11 cellular contexts compared by ENCODE assay signal in genomic region chr15:31349233-31350141, GRCh38. TPM values are rescaled to one million over a fixed set of nuclear protein-coding genes. Genes with fewer than 3 reads are reported as not detected.
A peak's percentile ranks its signal among the peaks of the same experiment; 100 is the strongest.
DNase-seq lines count a peak whose midpoint lies in the region; ATAC-seq and TF ChIP-seq lines count a peak whose summit lies in the region.
"Had no signal": no experiment of that assay in that cellular context is flagged by ENCODE, and none has a peak within 500 bp of the region (broad histone marks: within the 10 kb centered on the region; RNA-seq: fewer than 3 reads in every experiment).

No MANE protein-coding gene starts in this region.

- H3K27ac ChIP-seq in CD8-positive, alpha-beta T cell (ENCODE audit: low read depth, low read length): peak overlapping the region; percentile 70
- H3K27ac ChIP-seq in Peyer's patch (peak overlapping the region in 3 of 4 donors; percentile 4 to 89 (median 4)), esophagus squamous epithelium (peak overlapping the region in 3 of 4 donors; percentile 25 to 48 (median 30)), gastrocnemius medialis (peak overlapping the region; percentile 95 to 100 (median 97))

- H3K4me1 Mint-ChIP-seq in CD8-positive, alpha-beta T cell (ENCODE audit: low read depth): peaks cover 96% of the 10 kb centered on the region
- H3K4me1 Mint-ChIP-seq in endothelial cell (ENCODE audit: unreplicated experiment): peaks cover 21% of the 10 kb centered on the region

- TF ChIP-seq CTCF in CD8-positive, alpha-beta T cell (IDR thresholded peaks at IDR 0.05): no peak
- TF ChIP-seq CTCF in Peyer's patch (IDR thresholded peaks at IDR 0.05): no peak
- TF ChIP-seq CTCF in esophagus squamous epithelium (IDR thresholded peaks at IDR 0.05): no peak
- TF ChIP-seq CTCF in gastrocnemius medialis (IDR thresholded peaks at IDR 0.05 in 4 of 5, conservative IDR thresholded peaks at IDR 0.05 in 1 of 5): peak in 1 of 5 experiments; percentile 33
- TF ChIP-seq CTCF in endothelial cell (IDR thresholded peaks at IDR 0.05; ENCODE audit: unreplicated experiment): no peak

- TF ChIP-seq POLR2A in Peyer's patch (IDR thresholded peaks at IDR 0.05) (no peak), esophagus squamous epithelium (IDR thresholded peaks at IDR 0.05) (no peak), gastrocnemius medialis (IDR thresholded peaks at IDR 0.05) (peak; percentile 65 to 75)

- H3K9me3 Mint-ChIP-seq in CD8-positive, alpha-beta T cell: no peaks in the 10 kb centered on the region
- no peaks in the 10 kb centered on the region for H3K9me3 Mint-ChIP-seq in endothelial cell (ENCODE audit: unreplicated experiment)

- H3K9me3 ChIP-seq in CD8-positive, alpha-beta T cell (ENCODE audit: low read length): no peaks in the 10 kb centered on the region
- H3K9me3 ChIP-seq in Peyer's patch: no peaks in the 10 kb centered on the region
- no peaks in the 10 kb centered on the region for H3K9me3 ChIP-seq in esophagus squamous epithelium
- H3K9me3 ChIP-seq in gastrocnemius medialis: no peaks in the 10 kb centered on the region
- H3K9me3 ChIP-seq: HAP-1 had no signal

- intact Hi-C loops in CD8-positive, alpha-beta T cell (cut with DNase I, micrococcal nuclease): loop anchor here (5.0 kb wide), 4 partner anchors 88 to 147 kb away; no protein-coding TSS in a partner anchor
- intact Hi-C loops in esophagus squamous epithelium (cut with DNase I) (no loop called here), gastrocnemius medialis (cut with DNase I; ENCODE audit: low total_unique reads) (loop anchor here (1.0 to 2.0 kb wide), 3 partner anchors 17 to 48 kb away; partner anchors contain the start of gene KLF13)

- peaks cover 99% of the 10 kb centered on the region for H3K4me1 ChIP-seq in CD8-positive, alpha-beta T cell (ENCODE audit: insufficient read depth, low read length)
- peaks cover 35 to 97% (median 69%) of the 10 kb centered on the region in 4 donors for H3K4me1 ChIP-seq in Peyer's patch
- peaks cover 32 to 100% (median 82%) of the 10 kb centered on the region in 3 donors for H3K4me1 ChIP-seq in esophagus squamous epithelium
- peaks cover 100% of the 10 kb centered on the region in 2 donors for H3K4me1 ChIP-seq in gastrocnemius medialis

- DNase-seq in CD8-positive, alpha-beta T cell: no peak
- DNase-seq in Peyer's patch: no peak
- DNase-seq in esophagus squamous epithelium (lab: John Stamatoyannopoulos, UW): no peak
- peak; percentile 86 to 97 for DNase-seq in gastrocnemius medialis
- no peak for DNase-seq in H7
- DNase-seq in endothelial cell (ENCODE audit: low spot score): no peak
- DNase-seq: erythroblast; NCI-H1694; stimulated activated CD4-positive, alpha-beta T cell treated with anti-CD3 and anti-CD28 coated beads, Interleukin-12 subunit alpha, Interleukin-12 subunit beta, amount 100 ng/mL, for 4 hours had no signal

- 80% methylated on average over 3 to 7 of the region's 13 CpGs for WGBS in esophagus squamous epithelium, 2 donors

- peak overlapping the region; percentile 4 for H3K4me3 ChIP-seq in CD8-positive, alpha-beta T cell (ENCODE audit: low read depth, low read length)
- H3K4me3 ChIP-seq in Peyer's patch (no peak overlapping the region), esophagus squamous epithelium (no peak overlapping the region), gastrocnemius medialis (peak overlapping the region in 1 of 4 donors; percentile 14), H7 (ENCODE audit: insufficient read depth, low read depth, low read length) (no peak overlapping the region)
- H3K4me3 ChIP-seq: HAP-1 had no signal

- peak overlapping the region; percentile 91 for H3K4me3 Mint-ChIP-seq in CD8-positive, alpha-beta T cell
- no peak overlapping the region for H3K4me3 Mint-ChIP-seq in endothelial cell (ENCODE audit: unreplicated experiment)

- no peak for ATAC-seq in CD8-positive, alpha-beta T cell
- ATAC-seq in gastrocnemius medialis (peak; percentile 44 to 64), HG02588 (IDR thresholded peaks at IDR 0.05; ENCODE audit: unreplicated experiment) (no peak)

- POLR2A ChIA-PET in CD8-positive, alpha-beta T cell (lab: Charles Lee): interaction anchor here (0.9 to 16.5 kb wide), 6 partner anchors 10 to 91 kb away, joined by 3 to 296 read pairs (median 12); partner anchors contain the start of gene KLF13

- peaks cover 38% of the 10 kb centered on the region for H3K36me3 Mint-ChIP-seq in CD8-positive, alpha-beta T cell
- H3K36me3 Mint-ChIP-seq in endothelial cell (ENCODE audit: low read depth, unreplicated experiment): no peaks in the 10 kb centered on the region

- CTCF ChIA-PET in CD8-positive, alpha-beta T cell (lab: Charles Lee): interaction anchor here (0.6 to 18.1 kb wide), 7 partner anchors 11 to 140 kb away, joined by 3 to 286 read pairs (median 3); no protein-coding TSS in a partner anchor

- in situ Hi-C loops in gastrocnemius medialis (cut with MboI; ENCODE audit: low sequenced_read_pairs in 4 of 4): loop anchor here in 3 of 4 donors (25.0 kb wide), 2 partner anchors 362 to 387 kb away; partner anchors contain the start of gene MTMR10 (in 1 of the 3)

- H3K27ac Mint-ChIP-seq in CD8-positive, alpha-beta T cell: peak overlapping the region; percentile 97
- H3K27ac Mint-ChIP-seq in endothelial cell (ENCODE audit: unreplicated experiment): no peak overlapping the region

- peaks cover 4% of the 10 kb centered on the region for H3K36me3 ChIP-seq in CD8-positive, alpha-beta T cell (ENCODE audit: insufficient read depth, low read length)
- H3K36me3 ChIP-seq in Peyer's patch: peaks cover 0 to 9% (median 0%) of the 10 kb centered on the region in 3 donors
- H3K36me3 ChIP-seq in esophagus squamous epithelium: peaks cover 0 to 43% (median 0%) of the 10 kb centered on the region in 3 donors
- H3K36me3 ChIP-seq in gastrocnemius medialis: no peaks in the 10 kb centered on the region
- no peaks in the 10 kb centered on the region for H3K36me3 ChIP-seq in H7 (replicated peaks; ENCODE audit: control insufficient read depth, insufficient read depth, low read length)
- H3K36me3 ChIP-seq: HAP-1 had no signal

- no peaks in the 10 kb centered on the region for H3K27me3 Mint-ChIP-seq in CD8-positive, alpha-beta T cell (ENCODE audit: low read depth)
- H3K27me3 Mint-ChIP-seq in endothelial cell (ENCODE audit: unreplicated experiment): peaks cover 3% of the 10 kb centered on the region

- no peaks in the 10 kb centered on the region for H3K27me3 ChIP-seq in CD8-positive, alpha-beta T cell (ENCODE audit: insufficient read depth, low read length)
- H3K27me3 ChIP-seq in Peyer's patch (no peaks in the 10 kb centered on the region), esophagus squamous epithelium (no peaks in the 10 kb centered on the region), gastrocnemius medialis (no peaks in the 10 kb centered on the region), H7 (ENCODE audit: control insufficient read depth, insufficient read depth, low read length) (no peaks in the 10 kb centered on the region)

RNA-seq across cellular contexts. Expression of gene KLF13, which starts 22.9 kb away (rescaled TPM):
- 100 to 1,000 TPM; 359 to 364 TPM for total RNA-seq in CD8-positive, alpha-beta T cell
- 10 to 100 TPM; 51.2 to 80.4 (median 75.6) TPM for total RNA-seq in Peyer's patch
- 10 to 100 TPM; 16.4 to 54.6 (median 41.8) TPM for total RNA-seq in esophagus squamous epithelium
- total RNA-seq in gastrocnemius medialis: 10 to 100 TPM; 18.3 to 50.2 (median 32.9) TPM
- 29.5 and 36.5 TPM in 2 replicates for total RNA-seq in H7 (2014; rRNA removed; shearing (Covaris generic))
- 45.1 TPM for total RNA-seq in endothelial cell (ENCODE audit: unreplicated experiment)

Comparison
In these comparisons a context has a peak if more than half of its experiments do, and no peak if none do; other contexts are left out.
1. ATAC-seq: peak in gastrocnemius medialis (2 of 2); none in CD8-positive, alpha-beta T cell (single experiment) and HG02588 (single experiment).
2. DNase-seq: peak in gastrocnemius medialis (2 of 2); none in CD8-positive, alpha-beta T cell (0 of 7), Peyer's patch (0 of 3), esophagus squamous epithelium (single experiment), H7 (single experiment) and endothelial cell (single experiment).
3. H3K27ac ChIP-seq: peak in every context shown above with its lines; median percentile 97 in gastrocnemius medialis; 70 in CD8-positive, alpha-beta T cell; 30 in esophagus squamous epithelium; 4 in Peyer's patch.
4. POLR2A ChIP-seq: peak in gastrocnemius medialis (2 of 2); none in Peyer's patch (0 of 2) and esophagus squamous epithelium (0 of 4).